In genomic region chr2:128790541-128790944, GRCh38 we compare ENCODE assay signal across 24 cellular contexts.
"Had no signal": no experiment of that assay in that cellular context is flagged by ENCODE, and none has a peak within 500 bp of the region (broad histone marks: within the 10 kb centered on the region; RNA-seq: fewer than 3 reads in every experiment).

No MANE protein-coding gene starts in this region.

- H3K27ac Mint-ChIP-seq: activated CD4-positive, alpha-beta T cell treated with anti-CD3 and anti-CD28 coated beads, Interleukin-2, amount 10 ng/mL, durations not matched to agents 7 days and 5 days; activated CD8-positive, alpha-beta T cell treated with anti-CD3 and anti-CD28 coated beads for 36 hours; activated naive CD4-positive, alpha-beta T cell treated with anti-CD3 and anti-CD28 coated beads for 36 hours; activated naive CD8-positive, alpha-beta T cell; activated T-helper 17 cell treated with anti-CD3 and anti-CD28 coated beads, Interleukin-2, amount 50 U/mL, for 72 hours had no signal

- H3K4me3 Mint-ChIP-seq: activated CD4-positive, alpha-beta T cell treated with anti-CD3 and anti-CD28 coated beads, Interleukin-2, amount 10 ng/mL, durations not matched to agents 7 days and 5 days; activated CD8-positive, alpha-beta T cell treated with anti-CD3 and anti-CD28 coated beads for 36 hours; activated naive CD4-positive, alpha-beta T cell treated with anti-CD3 and anti-CD28 coated beads for 36 hours; activated naive CD8-positive, alpha-beta T cell; activated T-cell treated with anti-CD3 and anti-CD28 coated beads, Interleukin-2, amount 50 U/mL, for 4 hours; activated T-helper 17 cell treated with anti-CD3 and anti-CD28 coated beads, Interleukin-2, amount 50 U/mL, for 72 hours; brain had no signal

- H3K9me3 Mint-ChIP-seq: activated CD8-positive, alpha-beta T cell treated with anti-CD3 and anti-CD28 coated beads for 36 hours had no signal

- H3K27me3 ChIP-seq: Peyer's patch, SJCRH30 had no signal

- FAIRE-seq: astrocyte, K562 had no signal

- H3K4me3 ChIP-seq: K562, Peyer's patch, SJCRH30 had no signal

- H3K27ac ChIP-seq: Peyer's patch, SJCRH30, VCaP had no signal

- H3K9me2 ChIP-seq: SK-N-SH had no signal

- H3K4me2 ChIP-seq: SK-N-SH had no signal

- H3K36me3 ChIP-seq: Peyer's patch, SJCRH30 had no signal

- H3K27me3 Mint-ChIP-seq: activated CD4-positive, alpha-beta T cell treated with anti-CD3 and anti-CD28 coated beads, Interleukin-2, amount 10 ng/mL, durations not matched to agents 7 days and 5 days; activated CD8-positive, alpha-beta T cell treated with anti-CD3 and anti-CD28 coated beads for 36 hours; activated naive CD8-positive, alpha-beta T cell; activated T-helper 17 cell treated with anti-CD3 and anti-CD28 coated beads, Interleukin-2, amount 50 U/mL, for 72 hours had no signal

- ATAC-seq: activated CD8-positive, alpha-beta T cell treated with anti-CD3 and anti-CD28 coated beads for 36 hours; activated T-cell treated with anti-CD3 and anti-CD28 coated beads, Interleukin-2, amount 50 U/mL, for 4 hours; activated T-helper 17 cell treated with anti-CD3 and anti-CD28 coated beads, Interleukin-2, amount 50 U/mL, for 72 hours; K562 had no signal

- DNase-seq: activated CD4-positive, alpha-beta T cell treated with anti-CD3 and anti-CD28 coated beads, Interleukin-2, amount 10 ng/mL, durations not matched to agents 7 days and 5 days; activated CD4-positive, CD25-positive, alpha-beta regulatory T cell; activated CD8-positive, alpha-beta T cell treated with anti-CD3 and anti-CD28 coated beads for 36 hours; activated gamma-delta T cell; activated naive CD4-positive, alpha-beta T cell treated with anti-CD3 and anti-CD28 coated beads for 36 hours; activated T-cell treated with anti-CD3 and anti-CD28 coated beads, Interleukin-2, amount 50 U/mL, for 4 hours; Kasumi-1; NCI-H1105 treated with DMSO at 0.1 percent for 48 hours; NCI-H146; NCI-H187 treated with DMSO at 0.1 percent for 48 hours; NCI-H2081 treated with DMSO at 0.1 percent for 48 hours; NCI-H446; NCI-H524; Right ventricle myocardium superior; SJCRH30; SK-N-SH; T-helper 1 cell had no signal

- H3K36me3 Mint-ChIP-seq: activated naive CD8-positive, alpha-beta T cell; brain had no signal

- H3K9ac ChIP-seq: SK-N-SH had no signal

- H3K9me3 ChIP-seq: Peyer's patch, SJCRH30, SK-N-SH had no signal

- H3K4me1 Mint-ChIP-seq: activated CD4-positive, alpha-beta T cell treated with anti-CD3 and anti-CD28 coated beads, Interleukin-2, amount 10 ng/mL, durations not matched to agents 7 days and 5 days; activated T-helper 17 cell treated with anti-CD3 and anti-CD28 coated beads, Interleukin-2, amount 50 U/mL, for 72 hours had no signal

- H3K4me1 ChIP-seq: Peyer's patch, SJCRH30 had no signal
